In the genomic region with DNA sequence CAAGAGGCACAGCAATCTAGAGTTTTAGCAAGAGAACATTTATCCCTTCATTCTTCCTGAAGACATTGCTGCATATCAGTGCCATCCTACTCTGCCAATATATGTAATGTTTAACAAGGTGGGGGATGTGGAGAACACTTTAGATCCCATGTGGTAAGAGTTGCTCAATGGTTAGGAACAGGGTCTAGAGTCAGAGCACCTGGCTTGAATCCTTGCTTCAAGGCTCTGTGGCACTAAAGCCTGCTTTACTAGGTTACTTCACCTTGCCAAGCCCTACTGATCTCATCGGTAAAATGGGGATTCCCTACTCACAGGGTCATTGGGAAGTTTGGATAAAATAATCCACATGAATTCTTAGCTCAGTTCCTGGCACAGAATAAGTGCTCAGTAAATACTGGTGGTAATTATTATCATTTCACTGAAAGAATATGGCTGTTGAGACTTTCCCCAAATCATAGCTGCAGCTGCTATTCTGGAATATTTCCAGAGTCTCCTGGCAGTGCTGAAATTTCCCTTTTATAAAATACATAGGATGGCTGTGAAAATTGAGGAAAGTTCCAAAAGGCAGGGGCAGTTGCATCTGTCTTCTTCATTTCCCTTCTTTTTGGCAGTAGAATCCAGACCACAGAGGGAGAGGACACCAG, we compare ENCODE assay signal across 24 cellular contexts.
DNase-seq lines count a peak whose midpoint lies in the region; ATAC-seq and TF ChIP-seq lines count a peak whose summit lies in the region.
"Had no signal": no experiment of that assay in that cellular context is flagged by ENCODE, and none has a peak within 500 bp of the region (broad histone marks: within the 10 kb centered on the region; RNA-seq: fewer than 3 reads in every experiment).

No MANE protein-coding gene starts in this region.

- H3K4me3 Mint-ChIP-seq in Caco-2 (ENCODE audit: unreplicated experiment): no peak overlapping the region
- H3K4me3 Mint-ChIP-seq in effector memory CD8-positive, alpha-beta T cell: no peak overlapping the region
- H3K4me3 Mint-ChIP-seq: activated naive CD8-positive, alpha-beta T cell treated with anti-CD3 and anti-CD28 coated beads, Interleukin-2, amount 50 U/mL, for 24 hours; stimulated activated naive CD8-positive, alpha-beta T cell treated with anti-CD3 and anti-CD28 coated beads, Interleukin-15, amount 100 ng/mL, for 72 hours; T-helper 2 cell treated with Interferon-gamma antibody and Interleukin-4, amounts not matched to agents 5 μg/mL and 100 μg/mL, for 36 hours had no signal

- H3K4me1 ChIP-seq in skeletal muscle tissue (ENCODE audit: control insufficient read depth in 3 of 3, insufficient read depth in 3 of 3, low read length in 3 of 3) (peaks cover 34 to 35% (median 35%) of the 10 kb centered on the region in 3 donors), Caco-2 (no peaks in the 10 kb centered on the region)
- H3K4me1 ChIP-seq: HAP-1 had no signal

- no TSS peak for BruUV-seq in Caco-2 (replicated peaks; lab: Mats Ljungman, UMichigan)

- POLR2A ChIA-PET in Caco-2 (lab: Charles Lee): no interaction called here

- no peaks in the 10 kb centered on the region for H3K9me3 Mint-ChIP-seq in Caco-2 (ENCODE audit: unreplicated experiment)
- H3K9me3 Mint-ChIP-seq in effector memory CD8-positive, alpha-beta T cell: no peaks in the 10 kb centered on the region
- H3K9me3 Mint-ChIP-seq: activated naive CD8-positive, alpha-beta T cell treated with anti-CD3 and anti-CD28 coated beads, Interleukin-2, amount 50 U/mL, for 24 hours; naive B cell had no signal

- H3K36me3 ChIP-seq in skeletal muscle tissue (ENCODE audit: control insufficient read depth in 3 of 3, insufficient read depth in 3 of 3, low read length in 3 of 3): no peaks in the 10 kb centered on the region
- H3K36me3 ChIP-seq in Caco-2 (ENCODE audit: control insufficient read depth, insufficient read depth, low read length): no peaks in the 10 kb centered on the region
- H3K36me3 ChIP-seq: esophagus squamous epithelium, HAP-1, upper lobe of left lung had no signal

- H3K27me3 Mint-ChIP-seq in Caco-2 (ENCODE audit: insufficient read depth, unreplicated experiment): no peaks in the 10 kb centered on the region
- H3K27me3 Mint-ChIP-seq in effector memory CD8-positive, alpha-beta T cell: peaks cover 9 to 11% of the 10 kb centered on the region in 2 donors
- H3K27me3 Mint-ChIP-seq: naive B cell; stimulated activated naive CD8-positive, alpha-beta T cell treated with anti-CD3 and anti-CD28 coated beads, Interleukin-15, amount 100 ng/mL, for 72 hours had no signal

- no peaks in the 10 kb centered on the region for H3K36me3 Mint-ChIP-seq in Caco-2 (ENCODE audit: insufficient read depth, unreplicated experiment)
- no peaks in the 10 kb centered on the region for H3K36me3 Mint-ChIP-seq in effector memory CD8-positive, alpha-beta T cell (ENCODE audit: insufficient read depth)
- H3K36me3 Mint-ChIP-seq: naive B cell had no signal

- no peak for TF ChIP-seq CTCF in epithelial cell of proximal tubule (conservative IDR thresholded peaks at IDR 0.05; ENCODE audit: low read depth, low read length)
- TF ChIP-seq CTCF in Caco-2 (IDR thresholded peaks at IDR 0.05; ENCODE audit: insufficient read depth in 1 of 2, low read depth in 1 of 2, low read length in 1 of 2, severe bottlenecking in 1 of 2, unreplicated experiment in 1 of 2): no peak

- peak overlapping the region; percentile 41 for H3K27ac ChIP-seq in skeletal muscle tissue (ENCODE audit: low read depth, low read length)
- H3K27ac ChIP-seq: brain microvascular endothelial cell, esophagus squamous epithelium had no signal

- CTCF ChIA-PET in Caco-2 (lab: Charles Lee): interaction anchor here (0.7 kb wide), 1 partner anchor 163 kb away, joined by 3 read pairs; no protein-coding TSS in a partner anchor

- intact Hi-C loops in Caco-2 (cut with micrococcal nuclease; ENCODE audit: unreplicated experiment): no loop called here

- H3K4me3 ChIP-seq in epithelial cell of proximal tubule (ENCODE audit: low read depth, low read length): no peak overlapping the region
- no peak overlapping the region for H3K4me3 ChIP-seq in skeletal muscle tissue (ENCODE audit: low read length in 3 of 3)
- no peak overlapping the region for H3K4me3 ChIP-seq in Caco-2 (ENCODE audit: low read depth, low read length)
- H3K4me3 ChIP-seq: esophagus squamous epithelium, HAP-1, upper lobe of left lung had no signal

- DNase-seq in DMS 273 (lab: John Stamatoyannopoulos, UW; ENCODE audit: unreplicated experiment) (peak; percentile 65), NCI-H2029 (lab: John Stamatoyannopoulos, UW) (peak; percentile 71), epithelial cell of proximal tubule (ENCODE audit: low read depth) (peak; percentile 74), Caco-2 (no peak)
- no peak for DNase-seq in effector memory CD8-positive, alpha-beta T cell
- DNase-seq: activated CD4-positive, alpha-beta T cell treated with anti-CD3 and anti-CD28 coated beads, Interleukin-2, amount 50 U/mL, for 48 hours; activated effector memory CD4-positive, alpha-beta T cell treated with anti-CD3 and anti-CD28 coated beads, Interleukin-2, amount 50 U/mL, for 16 hours; activated naive CD8-positive, alpha-beta T cell treated with anti-CD3 and anti-CD28 coated beads, Interleukin-2, amount 50 U/mL, for 24 hours; brain microvascular endothelial cell; effector CD8-positive, alpha-beta T cell; esophagus squamous epithelium; mesenchymal stem cell; naive B cell; occipital lobe; RPMI8226; SK-N-SH; stimulated activated CD4-positive, alpha-beta T cell treated with anti-CD3 and anti-CD28 coated beads, Interleukin-12 subunit alpha, Interleukin-12 subunit beta, amount 100 ng/mL, for 4 hours; stimulated activated CD4-positive, alpha-beta T cell treated with anti-CD3 and anti-CD28 coated beads, Interleukin-4, amount 100 ng/mL, for 4 hours; stimulated activated naive CD8-positive, alpha-beta T cell treated with anti-CD3 and anti-CD28 coated beads, Interleukin-15, amount 100 ng/mL, for 72 hours; upper lobe of left lung had no signal

- ATAC-seq in HG02981 (IDR thresholded peaks at IDR 0.05; ENCODE audit: unreplicated experiment): no peak
- ATAC-seq in effector memory CD8-positive, alpha-beta T cell (replicated peaks): no peak
- ATAC-seq: activated naive CD8-positive, alpha-beta T cell treated with anti-CD3 and anti-CD28 coated beads, Interleukin-2, amount 50 U/mL, for 24 hours; stimulated activated naive CD8-positive, alpha-beta T cell treated with anti-CD3 and anti-CD28 coated beads, Interleukin-15, amount 100 ng/mL, for 72 hours had no signal

- H3K4me1 Mint-ChIP-seq in Caco-2 (ENCODE audit: low read depth, unreplicated experiment): no peaks in the 10 kb centered on the region
- peaks cover 5 to 14% of the 10 kb centered on the region in 2 donors for H3K4me1 Mint-ChIP-seq in effector memory CD8-positive, alpha-beta T cell (ENCODE audit: low read depth in 2 of 2)

- H3K27ac Mint-ChIP-seq in Caco-2 (ENCODE audit: unreplicated experiment): no peak overlapping the region
- no peak overlapping the region for H3K27ac Mint-ChIP-seq in effector memory CD8-positive, alpha-beta T cell
- H3K27ac Mint-ChIP-seq: activated naive CD8-positive, alpha-beta T cell treated with anti-CD3 and anti-CD28 coated beads, Interleukin-2, amount 50 U/mL, for 24 hours; stimulated activated naive CD8-positive, alpha-beta T cell treated with anti-CD3 and anti-CD28 coated beads, Interleukin-15, amount 100 ng/mL, for 72 hours; T-helper 2 cell treated with Interferon-gamma antibody and Interleukin-4, amounts not matched to agents 5 μg/mL and 100 μg/mL, for 36 hours had no signal

- H3K27me3 ChIP-seq in skeletal muscle tissue (ENCODE audit: control insufficient read depth in 3 of 3, insufficient read depth in 3 of 3, low read length in 3 of 3) (no peaks in the 10 kb centered on the region), Caco-2 (replicated peaks; ENCODE audit: control insufficient read depth, insufficient read depth, low read length) (no peaks in the 10 kb centered on the region)
- H3K27me3 ChIP-seq: brain microvascular endothelial cell, esophagus squamous epithelium, upper lobe of left lung had no signal

- peak overlapping the region in 1 of 3 donors; percentile 8 for H3K9ac ChIP-seq in skeletal muscle tissue (ENCODE audit: low read depth in 1 of 3, low read length in 3 of 3)
- H3K9ac ChIP-seq: SK-N-SH had no signal

- H3K9me3 ChIP-seq in skeletal muscle tissue (ENCODE audit: control insufficient read depth in 3 of 3, low read length in 3 of 3) (no peaks in the 10 kb centered on the region), Caco-2 (no peaks in the 10 kb centered on the region)
- H3K9me3 ChIP-seq: esophagus squamous epithelium, HAP-1, SK-N-SH, upper lobe of left lung had no signal

Comparison
In these comparisons a context has a peak if more than half of its experiments do, and no peak if none do; other contexts are left out.
1. DNase-seq: peak in DMS 273 (single experiment), NCI-H2029 (single experiment) and epithelial cell of proximal tubule (single experiment); none in Caco-2 (0 of 2) and effector memory CD8-positive, alpha-beta T cell (0 of 3).